8 cellular contexts compared by ENCODE assay signal in genomic region chr3:36969540-36970432, GRCh38. TPM values are rescaled to one million over a fixed set of nuclear protein-coding genes. Genes with fewer than 3 reads are reported as not detected.
DNase-seq lines count a peak whose midpoint lies in the region; ATAC-seq and TF ChIP-seq lines count a peak whose summit lies in the region.

No MANE protein-coding gene starts in this region.

- TF ChIP-seq CTCF in BE2C (IDR thresholded peaks at IDR 0.05; ENCODE audit: low read depth, low read length) (no peak), endothelial cell (IDR thresholded peaks at IDR 0.05; ENCODE audit: unreplicated experiment) (no peak), natural killer cell (IDR thresholded peaks at IDR 0.05) (no peak)

- intact Hi-C loops in natural killer cell (cut with micrococcal nuclease): no loop called here

- H3K27me3 Mint-ChIP-seq in endothelial cell (ENCODE audit: unreplicated experiment): peaks cover 4% of the 10 kb centered on the region
- H3K27me3 Mint-ChIP-seq in natural killer cell (ENCODE audit: low read depth in 2 of 2): no peaks in the 10 kb centered on the region

- DNase-seq in BE2C (peak; percentile 82), NCI-H187 treated with DMSO at 0.1 percent for 48 hours (lab: John Stamatoyannopoulos, UW) (peak; percentile 94), T1000 (lab: John Stamatoyannopoulos, UW) (peak; percentile 48), endothelial cell (ENCODE audit: low spot score) (peak; percentile 18), natural killer cell (no peak), globus pallidus (ENCODE audit: low spot score) (no peak)

- H3K36me3 Mint-ChIP-seq in endothelial cell (ENCODE audit: low read depth, unreplicated experiment) (no peaks in the 10 kb centered on the region), natural killer cell (no peaks in the 10 kb centered on the region)

- H3K27ac Mint-ChIP-seq in endothelial cell (ENCODE audit: unreplicated experiment) (peak overlapping the region; percentile 36), natural killer cell (peak overlapping the region in 1 of 2 donors; percentile 82)

- no peaks in the 10 kb centered on the region for H3K36me3 ChIP-seq in BE2C

- H3K4me3 ChIP-seq in BE2C (ENCODE audit: low read depth, low read length): no peak overlapping the region

- peaks cover 15% of the 10 kb centered on the region for H3K4me1 Mint-ChIP-seq in endothelial cell (ENCODE audit: unreplicated experiment)
- H3K4me1 Mint-ChIP-seq in natural killer cell: peaks cover 7 to 16% of the 10 kb centered on the region in 2 donors

- H3K4me1 ChIP-seq in BE2C: peaks cover 5% of the 10 kb centered on the region; the same call in 1 of the 2 replicates

- ATAC-seq in GM18907 (IDR thresholded peaks at IDR 0.05; ENCODE audit: unreplicated experiment) (peak; percentile 99), HG03039 (IDR thresholded peaks at IDR 0.05; ENCODE audit: unreplicated experiment) (peak; percentile 95), natural killer cell (peak; percentile 84 to 95 (median 92))

- no peaks in the 10 kb centered on the region for H3K27me3 ChIP-seq in BE2C

- H3K9me3 Mint-ChIP-seq in endothelial cell (ENCODE audit: unreplicated experiment) (no peaks in the 10 kb centered on the region), natural killer cell (no peaks in the 10 kb centered on the region)

- H3K9me3 ChIP-seq in BE2C: no peaks in the 10 kb centered on the region

- H3K4me3 Mint-ChIP-seq in endothelial cell (ENCODE audit: unreplicated experiment): no peak overlapping the region
- no peak overlapping the region for H3K4me3 Mint-ChIP-seq in natural killer cell

RNA-seq across cellular contexts. Expression of gene EPM2AIP1, which starts 23.1 kb away (rescaled TPM):
- 11.5 TPM for polyA plus RNA-seq in BE2C (2012; ENCODE audit: insufficient read depth, insufficient read length, low read depth)
- total RNA-seq in endothelial cell (ENCODE audit: unreplicated experiment) (15.3 TPM), natural killer cell (10 to 100 TPM; 25.6 to 33.7 (median 32.5) TPM)

RNA-seq across cellular contexts. Expression of gene MLH1, which starts 23.5 kb away (rescaled TPM):
- 17.8 TPM for polyA plus RNA-seq in BE2C (2012; ENCODE audit: insufficient read depth, insufficient read length, low read depth)
- 42.9 TPM for total RNA-seq in endothelial cell (ENCODE audit: unreplicated experiment)
- total RNA-seq in natural killer cell: 10 to 100 TPM; 26.9 to 42.6 (median 27.3) TPM

RNA-seq across cellular contexts. Expression of gene TRANK1, which starts 24.9 kb away (rescaled TPM):
- 1.0 TPM for polyA plus RNA-seq in BE2C (2012; ENCODE audit: insufficient read depth, insufficient read length, low read depth)
- 2.8 TPM for total RNA-seq in endothelial cell (ENCODE audit: unreplicated experiment)
- total RNA-seq in natural killer cell: 100 to 1,000 TPM; 105 to 158 (median 139) TPM

Comparison
In these comparisons a context has a peak if more than half of its experiments do, and no peak if none do; other contexts are left out.
1. DNase-seq: peak in BE2C (single experiment), NCI-H187 treated with DMSO at 0.1 percent for 48 hours (single experiment), T1000 (single experiment) and endothelial cell (single experiment); none in natural killer cell (single experiment) and globus pallidus (single experiment).
2. RNA of gene TRANK1, which starts 24.9 kb away (total RNA-seq): 105 to 158 TPM in natural killer cell; 2.8 TPM in endothelial cell (single experiment); every median in the first group is over 10 times any median in the second.
3. Peak in every context shown above with its lines, with median percentiles within 50 percentile points of each other: ATAC-seq.